1 cellular context compared by ENCODE assay signal in the genomic region with DNA sequence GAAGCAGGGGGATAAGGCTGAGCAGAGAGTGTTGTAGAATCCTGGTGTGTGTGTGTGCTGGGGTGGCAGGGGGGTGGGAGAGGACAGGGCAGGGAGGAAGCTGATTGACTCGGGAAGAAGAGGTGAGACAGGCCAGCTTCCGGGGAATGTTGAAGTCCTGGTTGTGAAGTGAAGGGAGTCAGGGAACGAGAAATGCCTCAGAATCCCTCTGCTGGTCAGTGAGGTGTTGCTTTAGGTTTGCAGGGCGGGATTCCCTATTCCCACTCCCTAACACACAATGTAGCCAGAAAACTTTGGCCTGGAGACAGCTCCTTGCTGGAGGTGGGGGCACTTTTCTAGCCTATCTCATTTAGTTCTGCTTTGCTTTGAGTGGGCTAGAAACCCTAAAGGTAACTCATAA.
TF ChIP-seq lines count a peak whose summit lies in the region.

No MANE protein-coding gene starts in this region.

TF ChIP-seq in GM23338, 12 proteins besides CTCF, POLR2A, EP300 and RAD21:
- TF ChIP-seq, protein P1, sequence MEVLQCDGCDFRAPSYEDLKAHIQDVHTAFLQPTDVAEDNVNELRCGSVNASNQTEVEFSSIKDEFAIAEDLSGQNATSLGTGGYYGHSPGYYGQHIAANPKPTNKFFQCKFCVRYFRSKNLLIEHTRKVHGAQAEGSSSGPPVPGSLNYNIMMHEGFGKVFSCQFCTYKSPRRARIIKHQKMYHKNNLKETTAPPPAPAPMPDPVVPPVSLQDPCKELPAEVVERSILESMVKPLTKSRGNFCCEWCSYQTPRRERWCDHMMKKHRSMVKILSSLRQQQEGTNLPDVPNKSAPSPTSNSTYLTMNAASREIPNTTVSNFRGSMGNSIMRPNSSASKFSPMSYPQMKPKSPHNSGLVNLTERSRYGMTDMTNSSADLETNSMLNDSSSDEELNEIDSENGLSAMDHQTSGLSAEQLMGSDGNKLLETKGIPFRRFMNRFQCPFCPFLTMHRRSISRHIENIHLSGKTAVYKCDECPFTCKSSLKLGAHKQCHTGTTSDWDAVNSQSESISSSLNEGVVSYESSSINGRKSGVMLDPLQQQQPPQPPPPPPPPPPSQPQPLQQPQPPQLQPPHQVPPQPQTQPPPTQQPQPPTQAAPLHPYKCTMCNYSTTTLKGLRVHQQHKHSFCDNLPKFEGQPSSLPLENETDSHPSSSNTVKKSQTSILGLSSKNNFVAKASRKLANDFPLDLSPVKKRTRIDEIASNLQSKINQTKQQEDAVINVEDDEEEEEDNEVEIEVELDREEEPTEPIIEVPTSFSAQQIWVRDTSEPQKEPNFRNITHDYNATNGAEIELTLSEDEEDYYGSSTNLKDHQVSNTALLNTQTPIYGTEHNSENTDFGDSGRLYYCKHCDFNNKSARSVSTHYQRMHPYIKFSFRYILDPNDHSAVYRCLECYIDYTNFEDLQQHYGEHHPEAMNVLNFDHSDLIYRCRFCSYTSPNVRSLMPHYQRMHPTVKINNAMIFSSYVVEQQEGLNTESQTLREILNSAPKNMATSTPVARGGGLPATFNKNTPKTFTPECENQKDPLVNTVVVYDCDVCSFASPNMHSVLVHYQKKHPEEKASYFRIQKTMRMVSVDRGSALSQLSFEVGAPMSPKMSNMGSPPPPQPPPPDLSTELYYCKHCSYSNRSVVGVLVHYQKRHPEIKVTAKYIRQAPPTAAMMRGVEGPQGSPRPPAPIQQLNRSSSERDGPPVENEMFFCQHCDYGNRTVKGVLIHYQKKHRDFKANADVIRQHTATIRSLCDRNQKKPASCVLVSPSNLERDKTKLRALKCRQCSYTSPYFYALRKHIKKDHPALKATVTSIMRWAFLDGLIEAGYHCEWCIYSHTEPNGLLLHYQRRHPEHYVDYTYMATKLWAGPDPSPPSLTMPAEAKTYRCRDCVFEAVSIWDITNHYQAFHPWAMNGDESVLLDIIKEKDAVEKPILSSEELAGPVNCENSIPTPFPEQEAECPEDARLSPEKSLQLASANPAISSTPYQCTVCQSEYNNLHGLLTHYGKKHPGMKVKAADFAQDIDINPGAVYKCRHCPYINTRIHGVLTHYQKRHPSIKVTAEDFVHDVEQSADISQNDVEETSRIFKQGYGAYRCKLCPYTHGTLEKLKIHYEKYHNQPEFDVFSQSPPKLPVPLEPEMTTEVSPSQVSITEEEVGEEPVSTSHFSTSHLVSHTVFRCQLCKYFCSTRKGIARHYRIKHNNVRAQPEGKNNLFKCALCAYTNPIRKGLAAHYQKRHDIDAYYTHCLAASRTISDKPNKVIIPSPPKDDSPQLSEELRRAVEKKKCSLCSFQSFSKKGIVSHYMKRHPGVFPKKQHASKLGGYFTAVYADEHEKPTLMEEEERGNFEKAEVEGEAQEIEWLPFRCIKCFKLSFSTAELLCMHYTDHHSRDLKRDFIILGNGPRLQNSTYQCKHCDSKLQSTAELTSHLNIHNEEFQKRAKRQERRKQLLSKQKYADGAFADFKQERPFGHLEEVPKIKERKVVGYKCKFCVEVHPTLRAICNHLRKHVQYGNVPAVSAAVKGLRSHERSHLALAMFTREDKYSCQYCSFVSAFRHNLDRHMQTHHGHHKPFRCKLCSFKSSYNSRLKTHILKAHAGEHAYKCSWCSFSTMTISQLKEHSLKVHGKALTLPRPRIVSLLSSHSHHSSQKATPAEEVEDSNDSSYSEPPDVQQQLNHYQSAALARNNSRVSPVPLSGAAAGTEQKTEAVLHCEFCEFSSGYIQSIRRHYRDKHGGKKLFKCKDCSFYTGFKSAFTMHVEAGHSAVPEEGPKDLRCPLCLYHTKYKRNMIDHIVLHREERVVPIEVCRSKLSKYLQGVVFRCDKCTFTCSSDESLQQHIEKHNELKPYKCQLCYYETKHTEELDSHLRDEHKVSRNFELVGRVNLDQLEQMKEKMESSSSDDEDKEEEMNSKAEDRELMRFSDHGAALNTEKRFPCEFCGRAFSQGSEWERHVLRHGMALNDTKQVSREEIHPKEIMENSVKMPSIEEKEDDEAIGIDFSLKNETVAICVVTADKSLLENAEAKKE (CRISPR knock-in tag; IDR thresholded peaks at IDR 0.05): no peak
- TF ChIP-seq ZNF114 (CRISPR knock-in tag; IDR thresholded peaks at IDR 0.05) (no peak), STAT1 (IDR thresholded peaks at IDR 0.05; ENCODE audit: unreplicated experiment) (no peak), JUNB (IDR thresholded peaks at IDR 0.05; ENCODE audit: unreplicated experiment) (no peak), ZNF331 (CRISPR knock-in tag; IDR thresholded peaks at IDR 0.05; ENCODE audit: low read depth) (no peak), POLR2AphosphoS5 (IDR thresholded peaks at IDR 0.05; ENCODE audit: low read depth) (no peak), NANOG (IDR thresholded peaks at IDR 0.05; ENCODE audit: borderline replicate concordance) (no peak), EZH2phosphoT487 (IDR thresholded peaks at IDR 0.05; ENCODE audit: unreplicated experiment) (no peak), CREB1 (CRISPR knock-in tag; IDR thresholded peaks at IDR 0.05; ENCODE audit: low read depth) (no peak), EZH2 (IDR thresholded peaks at IDR 0.05; ENCODE audit: low read depth, unreplicated experiment) (no peak)
- TF ChIP-seq, protein P2, sequence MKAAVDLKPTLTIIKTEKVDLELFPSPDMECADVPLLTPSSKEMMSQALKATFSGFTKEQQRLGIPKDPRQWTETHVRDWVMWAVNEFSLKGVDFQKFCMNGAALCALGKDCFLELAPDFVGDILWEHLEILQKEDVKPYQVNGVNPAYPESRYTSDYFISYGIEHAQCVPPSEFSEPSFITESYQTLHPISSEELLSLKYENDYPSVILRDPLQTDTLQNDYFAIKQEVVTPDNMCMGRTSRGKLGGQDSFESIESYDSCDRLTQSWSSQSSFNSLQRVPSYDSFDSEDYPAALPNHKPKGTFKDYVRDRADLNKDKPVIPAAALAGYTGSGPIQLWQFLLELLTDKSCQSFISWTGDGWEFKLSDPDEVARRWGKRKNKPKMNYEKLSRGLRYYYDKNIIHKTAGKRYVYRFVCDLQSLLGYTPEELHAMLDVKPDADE (IDR thresholded peaks at IDR 0.05): no peak
- TF ChIP-seq, protein P3, sequence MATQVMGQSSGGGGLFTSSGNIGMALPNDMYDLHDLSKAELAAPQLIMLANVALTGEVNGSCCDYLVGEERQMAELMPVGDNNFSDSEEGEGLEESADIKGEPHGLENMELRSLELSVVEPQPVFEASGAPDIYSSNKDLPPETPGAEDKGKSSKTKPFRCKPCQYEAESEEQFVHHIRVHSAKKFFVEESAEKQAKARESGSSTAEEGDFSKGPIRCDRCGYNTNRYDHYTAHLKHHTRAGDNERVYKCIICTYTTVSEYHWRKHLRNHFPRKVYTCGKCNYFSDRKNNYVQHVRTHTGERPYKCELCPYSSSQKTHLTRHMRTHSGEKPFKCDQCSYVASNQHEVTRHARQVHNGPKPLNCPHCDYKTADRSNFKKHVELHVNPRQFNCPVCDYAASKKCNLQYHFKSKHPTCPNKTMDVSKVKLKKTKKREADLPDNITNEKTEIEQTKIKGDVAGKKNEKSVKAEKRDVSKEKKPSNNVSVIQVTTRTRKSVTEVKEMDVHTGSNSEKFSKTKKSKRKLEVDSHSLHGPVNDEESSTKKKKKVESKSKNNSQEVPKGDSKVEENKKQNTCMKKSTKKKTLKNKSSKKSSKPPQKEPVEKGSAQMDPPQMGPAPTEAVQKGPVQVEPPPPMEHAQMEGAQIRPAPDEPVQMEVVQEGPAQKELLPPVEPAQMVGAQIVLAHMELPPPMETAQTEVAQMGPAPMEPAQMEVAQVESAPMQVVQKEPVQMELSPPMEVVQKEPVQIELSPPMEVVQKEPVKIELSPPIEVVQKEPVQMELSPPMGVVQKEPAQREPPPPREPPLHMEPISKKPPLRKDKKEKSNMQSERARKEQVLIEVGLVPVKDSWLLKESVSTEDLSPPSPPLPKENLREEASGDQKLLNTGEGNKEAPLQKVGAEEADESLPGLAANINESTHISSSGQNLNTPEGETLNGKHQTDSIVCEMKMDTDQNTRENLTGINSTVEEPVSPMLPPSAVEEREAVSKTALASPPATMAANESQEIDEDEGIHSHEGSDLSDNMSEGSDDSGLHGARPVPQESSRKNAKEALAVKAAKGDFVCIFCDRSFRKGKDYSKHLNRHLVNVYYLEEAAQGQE (IDR thresholded peaks at IDR 0.05; ENCODE audit: unreplicated experiment): no peak
